Comparison of ENCODE assay signal across 10 cellular contexts in genomic region chr5:92391-93220, GRCh38. TPM values are rescaled to one million over a fixed set of nuclear protein-coding genes. Genes with fewer than 3 reads are reported as not detected.
DNase-seq lines count a peak whose midpoint lies in the region; TF ChIP-seq lines count a peak whose summit lies in the region.
"Had no signal": no experiment of that assay in that cellular context is flagged by ENCODE, and none has a peak within 500 bp of the region (broad histone marks: within the 10 kb centered on the region; RNA-seq: fewer than 3 reads in every experiment).

No MANE protein-coding gene starts in this region.

- TF ChIP-seq POLR2A in Peyer's patch (IDR thresholded peaks at IDR 0.05) = no peak

- H3K18ac ChIP-seq in mesenchymal stem cell (ENCODE audit: low read depth in 1 of 2, low read length in 2 of 2) = no peak overlapping the region

- no peak overlapping the region for H4K8ac ChIP-seq in mesenchymal stem cell (ENCODE audit: low read length)

- no peak for TF ChIP-seq EP300 in Ishikawa (IDR thresholded peaks at IDR 0.05; ENCODE audit: borderline replicate concordance)
- no peak for TF ChIP-seq EP300 in neural cell (conservative IDR thresholded peaks at IDR 0.05; ENCODE audit: poor library complexity, severe bottlenecking)

- H3K14ac ChIP-seq in mesenchymal stem cell (ENCODE audit: low read length in 2 of 2) = no peak overlapping the region

- H3K4me1 ChIP-seq in mesenchymal stem cell (ENCODE audit: control insufficient read depth, insufficient read depth, low read depth, low read length) = peaks cover 15% of the 10 kb centered on the region
- H3K4me1 ChIP-seq in Peyer's patch = no peaks in the 10 kb centered on the region

- H4K91ac ChIP-seq in mesenchymal stem cell (ENCODE audit: low read length) = no peak overlapping the region

- peak overlapping the region; percentile 65 for H3K4me3 ChIP-seq in neural cell (ENCODE audit: low read length)
- no peak overlapping the region for H3K4me3 ChIP-seq in mesenchymal stem cell (ENCODE audit: insufficient read depth in 1 of 2, low read depth in 1 of 2, low read length in 2 of 2)
- H3K4me3 ChIP-seq in Peyer's patch = no peak overlapping the region

- H2BK120ac ChIP-seq in mesenchymal stem cell (ENCODE audit: low read depth, low read length) = no peak overlapping the region

- H3K79me1 ChIP-seq in mesenchymal stem cell (replicated peaks; ENCODE audit: low read length, poor library complexity, severe bottlenecking) = no peaks in the 10 kb centered on the region

- H2BK15ac ChIP-seq in mesenchymal stem cell (ENCODE audit: low read depth, poor library complexity, severe bottlenecking) = no peak overlapping the region

- no peak overlapping the region for H2BK12ac ChIP-seq in mesenchymal stem cell (ENCODE audit: low read length in 2 of 2)

- H3K27ac ChIP-seq in neural cell (ENCODE audit: low read length) = no peak overlapping the region
- H3K27ac ChIP-seq in mesenchymal stem cell (ENCODE audit: low read length, poor library complexity, severe bottlenecking) = no peak overlapping the region
- no peak overlapping the region for H3K27ac ChIP-seq in Peyer's patch
- H3K27ac ChIP-seq: spleen had no signal

- H3K79me2 ChIP-seq in neural cell (replicated peaks; ENCODE audit: insufficient read depth, low read length) = peaks cover 20% of the 10 kb centered on the region

- H2AK5ac ChIP-seq in mesenchymal stem cell (ENCODE audit: low read length, severe bottlenecking) = no peak overlapping the region

- 7% methylated on average over 14 of the region's 38 CpGs for WGBS in mesenchymal stem cell

- peak overlapping the region; percentile 73 for H3K4me2 ChIP-seq in neural cell (ENCODE audit: low read length)
- H3K4me2 ChIP-seq in mesenchymal stem cell (ENCODE audit: low read length, poor library complexity, severe bottlenecking) = no peak overlapping the region

- TF ChIP-seq CTCF in neural cell (IDR thresholded peaks at IDR 0.05; ENCODE audit: poor library complexity, severe bottlenecking) (no peak), Peyer's patch (IDR thresholded peaks at IDR 0.05) (no peak)

- H3K36me3 ChIP-seq in neural cell (ENCODE audit: insufficient read depth, low read length) (no peaks in the 10 kb centered on the region), mesenchymal stem cell (ENCODE audit: control insufficient read depth in 1 of 2, insufficient read depth in 2 of 2, low read depth in 1 of 2, low read length in 2 of 2) (no peaks in the 10 kb centered on the region), Peyer's patch (no peaks in the 10 kb centered on the region)
- H3K36me3 ChIP-seq: spleen had no signal

- DNase-seq in ELF-1 (ENCODE audit: low read depth, low spot score) (peak; percentile 30), cerebellar cortex (ENCODE audit: low spot score) (peak; percentile 5), SHP77 treated with DMSO at 0.1 percent for 48 hours (lab: John Stamatoyannopoulos, UW) (no peak), mesenchymal stem cell (no peak), Peyer's patch (no peak)
- DNase-seq in stimulated activated CD4-positive, alpha-beta T cell treated with anti-CD3 and anti-CD28 coated beads, Interleukin-12 subunit alpha, Interleukin-12 subunit beta, amount 100 ng/mL, for 4 hours = no peak
- DNase-seq: PC-3 had no signal

- no peaks in the 10 kb centered on the region for H3F3A ChIP-seq in neural cell (ENCODE audit: insufficient read depth, low read length, poor library complexity, severe bottlenecking)

- no peak overlapping the region for H3K4ac ChIP-seq in mesenchymal stem cell (ENCODE audit: low read depth in 1 of 2, low read length in 2 of 2)

- H3K9me3 ChIP-seq in neural cell (ENCODE audit: low read length) (no peaks in the 10 kb centered on the region), mesenchymal stem cell (ENCODE audit: control insufficient read depth, low read length) (no peaks in the 10 kb centered on the region), Peyer's patch (no peaks in the 10 kb centered on the region)
- H3K9me3 ChIP-seq: spleen had no signal

- H4K20me1 ChIP-seq in neural cell (ENCODE audit: insufficient read depth) = no peaks in the 10 kb centered on the region

- H3K9me2 ChIP-seq in neural cell (ENCODE audit: insufficient read depth, low read length) = no peaks in the 10 kb centered on the region

- no peak overlapping the region for H2BK5ac ChIP-seq in mesenchymal stem cell (ENCODE audit: low read depth, low read length, poor library complexity, severe bottlenecking)

- H3K23ac ChIP-seq in mesenchymal stem cell (ENCODE audit: low read length in 2 of 2) = no peak overlapping the region

- peak overlapping the region; percentile 36 for H3K9ac ChIP-seq in neural cell (ENCODE audit: low read length)
- no peak overlapping the region for H3K9ac ChIP-seq in mesenchymal stem cell (ENCODE audit: low read length)

- TF ChIP-seq RAD21 in Ishikawa (IDR thresholded peaks at IDR 0.05; ENCODE audit: low read depth) = no peak
- TF ChIP-seq RAD21 in neural cell (conservative IDR thresholded peaks at IDR 0.05) = no peak

- H2AFZ ChIP-seq in neural cell (ENCODE audit: low read depth, low read length) (no peak overlapping the region), mesenchymal stem cell (ENCODE audit: low read depth, low read length) (no peak overlapping the region)

- H3K27me3 ChIP-seq in neural cell (ENCODE audit: insufficient read depth, low read depth, low read length) (no peaks in the 10 kb centered on the region), mesenchymal stem cell (ENCODE audit: control insufficient read depth in 1 of 2, insufficient read depth in 1 of 2, low read length in 2 of 2) (peaks cover 86 to 92% of the 10 kb centered on the region in 2 experiments), Peyer's patch (peaks cover 0 to 16% of the 10 kb centered on the region in 2 donors)

TF ChIP-seq in Ishikawa, 13 proteins besides CTCF, POLR2A, EP300 and RAD21:
- no peak for TF ChIP-seq FOXM1 (IDR thresholded peaks at IDR 0.05; ENCODE audit: borderline replicate concordance, low read depth)
- TF ChIP-seq NFIC (IDR thresholded peaks at IDR 0.05) = no peak
- no peak for TF ChIP-seq CREB1 (IDR thresholded peaks at IDR 0.05; ENCODE audit: low read depth)
- peak; percentile 57; the same call in 1 of the 2 replicates for TF ChIP-seq ZBTB7A (IDR thresholded peaks at IDR 0.05; ENCODE audit: low read depth)

TF ChIP-seq in neural cell, 6 proteins besides CTCF, POLR2A, EP300 and RAD21:
- TF ChIP-seq MXI1 (conservative IDR thresholded peaks at IDR 0.05; ENCODE audit: poor library complexity, severe bottlenecking) (no peak), TAF1 (IDR thresholded peaks at IDR 0.05; ENCODE audit: low read depth) (no peak), POLR2AphosphoS5 (IDR thresholded peaks at IDR 0.05) (no peak), EZH2 (IDR thresholded peaks at IDR 0.05; ENCODE audit: borderline replicate concordance, insufficient read depth, low read length, poor library complexity, severe bottlenecking) (no peak), SMC3 (conservative IDR thresholded peaks at IDR 0.05; ENCODE audit: poor library complexity) (no peak), REST (IDR thresholded peaks at IDR 0.05; ENCODE audit: borderline replicate concordance) (no peak)

RNA-seq across cellular contexts. Expression of gene PLEKHG4B, which starts 0.6 kb away (rescaled TPM):
- 0.32 and 0.78 TPM in 2 replicates for polyA plus RNA-seq in neural cell
- polyA minus RNA-seq in neural cell = 0.46 and 0.73 TPM in 2 replicates
- polyA plus RNA-seq in mesenchymal stem cell (2013, experiment 1 of 2) = 0.25 TPM
- polyA plus RNA-seq in mesenchymal stem cell (2013, experiment 2 of 2) = 0.14 TPM
- 1 to 10 TPM in 1 of 4 donors, under 1 TPM in 2, not detected in 1; 0.18 to 2.5 (median 0.19) TPM for total RNA-seq in Peyer's patch

Comparison
In these comparisons a context has a peak if more than half of its experiments do, and no peak if none do; other contexts are left out.
1. DNase-seq: peak in ELF-1 (single experiment) and cerebellar cortex (single experiment); none in SHP77 treated with DMSO at 0.1 percent for 48 hours (single experiment), mesenchymal stem cell (single experiment), Peyer's patch (0 of 3) and stimulated activated CD4-positive, alpha-beta T cell treated with anti-CD3 and anti-CD28 coated beads, Interleukin-12 subunit alpha, Interleukin-12 subunit beta, amount 100 ng/mL, for 4 hours (single experiment).